In genomic region chr18:79396431-79397287, GRCh38 we compare ENCODE assay signal across 8 cellular contexts. TPM values are rescaled to one million over a fixed set of nuclear protein-coding genes. Genes with fewer than 3 reads are reported as not detected.
DNase-seq lines count a peak whose midpoint lies in the region; ATAC-seq lines count a peak whose summit lies in the region.

No MANE protein-coding gene starts in this region.

- no peaks in the 10 kb centered on the region for H3K9me3 Mint-ChIP-seq in activated naive CD4-positive, alpha-beta T cell treated with anti-CD3 and anti-CD28 coated beads for 36 hours

- peak overlapping the region; percentile 51 to 79 (median 76) for H3K9ac ChIP-seq in skeletal muscle tissue (ENCODE audit: low read depth in 1 of 3, low read length in 3 of 3)

- peak overlapping the region; percentile 43 to 81 (median 81) for H3K4me3 ChIP-seq in skeletal muscle tissue (ENCODE audit: low read length in 3 of 3)

- H3K27me3 ChIP-seq in skeletal muscle tissue (ENCODE audit: control insufficient read depth in 3 of 3, insufficient read depth in 3 of 3, low read length in 3 of 3): no peaks in the 10 kb centered on the region

- CTCF ChIA-PET in activated naive CD4-positive, alpha-beta T cell treated with anti-CD3 and anti-CD28 coated beads for 36 hours (lab: Charles Lee): interaction anchor here (0.7 to 3.0 kb wide), 9 partner anchors 8 to 127 kb away, joined by 3 to 13 read pairs (median 3); no protein-coding TSS in a partner anchor

- DNase-seq in SIG-M5 treated with dmso at 0.1 percent for 504 hours (lab: John Stamatoyannopoulos, UW; ENCODE audit: unreplicated experiment) (peak; percentile 8), SIG-M5 (lab: John Stamatoyannopoulos, UW) (no peak), M059J (ENCODE audit: low read depth) (peak; percentile 18), left ventricle myocardium superior (peak; percentile 83), activated gamma-delta T cell treated with Interleukin-2 at 50 U/mL for 16 hours (no peak), HT-29 (ENCODE audit: low spot score) (no peak)
- peak; percentile 63 for DNase-seq in activated naive CD4-positive, alpha-beta T cell treated with anti-CD3 and anti-CD28 coated beads for 36 hours

- H3K27ac ChIP-seq in skeletal muscle tissue (ENCODE audit: low read depth, low read length): peak overlapping the region; percentile 58

- intact Hi-C loops in activated naive CD4-positive, alpha-beta T cell treated with anti-CD3 and anti-CD28 coated beads for 36 hours (cut with micrococcal nuclease): loop anchor here (5.0 to 10.0 kb wide), 2 partner anchors 556 to 748 kb away; partner anchors contain the start of gene SLC66A2
- intact Hi-C loops in left ventricle myocardium superior (cut with micrococcal nuclease): no loop called here

- no peaks in the 10 kb centered on the region for H3K9me3 ChIP-seq in skeletal muscle tissue (ENCODE audit: control insufficient read depth in 3 of 3, low read length in 3 of 3)

- H3K36me3 Mint-ChIP-seq in activated naive CD4-positive, alpha-beta T cell treated with anti-CD3 and anti-CD28 coated beads for 36 hours (ENCODE audit: low read depth): peaks cover 22% of the 10 kb centered on the region

- peak overlapping the region; percentile 69 for H3K27ac Mint-ChIP-seq in activated naive CD4-positive, alpha-beta T cell treated with anti-CD3 and anti-CD28 coated beads for 36 hours

- H3K27me3 Mint-ChIP-seq in activated naive CD4-positive, alpha-beta T cell treated with anti-CD3 and anti-CD28 coated beads for 36 hours (ENCODE audit: low read depth): no peaks in the 10 kb centered on the region

- peaks cover 21 to 42% (median 26%) of the 10 kb centered on the region in 3 donors for H3K4me1 ChIP-seq in skeletal muscle tissue (ENCODE audit: control insufficient read depth in 3 of 3, insufficient read depth in 3 of 3, low read length in 3 of 3)

- no peaks in the 10 kb centered on the region for H3K36me3 ChIP-seq in skeletal muscle tissue (ENCODE audit: control insufficient read depth in 3 of 3, insufficient read depth in 3 of 3, low read length in 3 of 3)

- ATAC-seq in left ventricle myocardium superior: peak; percentile 29

- H3K4me3 Mint-ChIP-seq in activated naive CD4-positive, alpha-beta T cell treated with anti-CD3 and anti-CD28 coated beads for 36 hours: peak overlapping the region; percentile 80

- H3K4me1 Mint-ChIP-seq in activated naive CD4-positive, alpha-beta T cell treated with anti-CD3 and anti-CD28 coated beads for 36 hours (ENCODE audit: low read depth): peaks cover 38% of the 10 kb centered on the region

RNA-seq across cellular contexts. Expression of gene NFATC1, which starts 0.9 kb away (rescaled TPM):
- 0.59 and 0.79 TPM in 2 replicates for total RNA-seq in M059J (2014; rRNA removed; shearing (Covaris generic))
- total RNA-seq in activated naive CD4-positive, alpha-beta T cell treated with anti-CD3 and anti-CD28 coated beads for 36 hours: 10 to 100 TPM; 77.8 to 79.4 TPM
- 18.7 TPM for total RNA-seq in left ventricle myocardium superior
- 10.4 TPM for total RNA-seq in skeletal muscle tissue
- not detected in 2 replicates for total RNA-seq in HT-29 (2014; rRNA removed; shearing (Covaris generic))

Comparison
In these comparisons a context has a peak if more than half of its experiments do, and no peak if none do; other contexts are left out.
1. DNase-seq: peak in SIG-M5 treated with dmso at 0.1 percent for 504 hours (single experiment), M059J (single experiment), activated naive CD4-positive, alpha-beta T cell treated with anti-CD3 and anti-CD28 coated beads for 36 hours (single experiment) and left ventricle myocardium superior (single experiment); none in SIG-M5 (single experiment), activated gamma-delta T cell treated with Interleukin-2 at 50 U/mL for 16 hours (single experiment) and HT-29 (single experiment).